Comparison of ENCODE assay signal across 4 cellular contexts in genomic region chr11:62616957-62617356, GRCh38.
DNase-seq lines count a peak whose midpoint lies in the region; ATAC-seq and TF ChIP-seq lines count a peak whose summit lies in the region.
"Not testable (repeated sequence)": the region's sequence is repeated elsewhere in the genome, so short reads cannot be mapped to it uniquely, and the experiment has no call there.

No MANE protein-coding gene starts in this region.

- CTCF ChIA-PET in RWPE1 (lab: Yijun Ruan, JAX): not testable (repeated sequence)

- not testable (repeated sequence) for H3K27me3 Mint-ChIP-seq in stimulated activated memory B cell treated with anti-CD40 and anti-IgM and Interleukin-4, amounts not matched to agents 10 μg/mL and 1 μg/mL and 100 μg/mL, for 72 hours

- not testable (repeated sequence) for H3K4me3 Mint-ChIP-seq in stimulated activated memory B cell treated with anti-CD40 and anti-IgM and Interleukin-4, amounts not matched to agents 10 μg/mL and 1 μg/mL and 100 μg/mL, for 72 hours

- not testable (repeated sequence) for TF ChIP-seq CTCF in RWPE1 (conservative IDR thresholded peaks at IDR 0.05; ENCODE audit: low read depth)

- H3K27ac ChIP-seq in RWPE1 (peak overlapping the region; percentile 98), cingulate gyrus (ENCODE audit: low read depth, low read length) (peak overlapping the region; percentile 19), layer of hippocampus (ENCODE audit: low read depth, low read length) (peak overlapping the region; percentile 69)

- not testable (repeated sequence) for DNase-seq in RWPE1 (ENCODE audit: low spot score)

- not testable (repeated sequence) for H3K27me3 ChIP-seq in layer of hippocampus (ENCODE audit: control insufficient read depth, insufficient read depth, low read length)

- POLR2A ChIA-PET in RWPE1 (lab: Yijun Ruan, JAX; ENCODE audit: low non-redundant PET): not testable (repeated sequence)

- H3K36me3 Mint-ChIP-seq in stimulated activated memory B cell treated with anti-CD40 and anti-IgM and Interleukin-4, amounts not matched to agents 10 μg/mL and 1 μg/mL and 100 μg/mL, for 72 hours: peaks cover 22% of the 10 kb centered on the region

- H3K27ac Mint-ChIP-seq in stimulated activated memory B cell treated with anti-CD40 and anti-IgM and Interleukin-4, amounts not matched to agents 10 μg/mL and 1 μg/mL and 100 μg/mL, for 72 hours: peak overlapping the region; percentile 51

- peaks cover 17% of the 10 kb centered on the region for H3K4me1 Mint-ChIP-seq in stimulated activated memory B cell treated with anti-CD40 and anti-IgM and Interleukin-4, amounts not matched to agents 10 μg/mL and 1 μg/mL and 100 μg/mL, for 72 hours

- H3K9me3 Mint-ChIP-seq in stimulated activated memory B cell treated with anti-CD40 and anti-IgM and Interleukin-4, amounts not matched to agents 10 μg/mL and 1 μg/mL and 100 μg/mL, for 72 hours: not testable (repeated sequence)

- not testable (repeated sequence) for ATAC-seq in stimulated activated memory B cell treated with anti-CD40 and anti-IgM and Interleukin-4, amounts not matched to agents 10 μg/mL and 1 μg/mL and 100 μg/mL, for 72 hours

Comparison
In these comparisons a context has a peak if more than half of its experiments do, and no peak if none do; other contexts are left out.
1. H3K27ac ChIP-seq: peak in every context shown above with its lines; median percentile 98 in RWPE1; 69 in layer of hippocampus; 19 in cingulate gyrus.